ENCODE assay signal across 22 cellular contexts in genomic region chr20:49649672-49650071, GRCh38.
"Had no signal": no experiment of that assay in that cellular context is flagged by ENCODE, and none has a peak within 500 bp of the region (broad histone marks: within the 10 kb centered on the region; RNA-seq: fewer than 3 reads in every experiment).

No MANE protein-coding gene starts in this region.

- ATAC-seq: HepG2 had no signal

- H3K27ac ChIP-seq: Peyer's patch, SJSA1, SK-N-MC had no signal

- H3K27me3 ChIP-seq: MG63, Peyer's patch, SJSA1 had no signal

- DNase-seq: IMR-90, Karpas-422, KG1, MG63, NCI-H1092 treated with DMSO at 0.1 percent for 48 hours, NCI-H1436, NCI-H187, NCI-H2029, NCI-H2081 treated with DMSO at 0.1 percent for 48 hours, NCI-H2171, NCI-H226, NCI-H446, NCI-H510A, NCI-H524 treated with DMSO at 0.1 percent for 48 hours, NCI-H69, NCI-H774, Peyer's patch, Right ventricle myocardium superior, SIG-M5 had no signal

- H3K4me1 ChIP-seq: Peyer's patch, SJSA1 had no signal

- H3K9me3 ChIP-seq: MG63, Peyer's patch, SJSA1 had no signal

- H3K4me3 ChIP-seq: MG63, Peyer's patch, SJSA1, SK-N-MC had no signal
